11 cellular contexts compared by ENCODE assay signal in the genomic region with DNA sequence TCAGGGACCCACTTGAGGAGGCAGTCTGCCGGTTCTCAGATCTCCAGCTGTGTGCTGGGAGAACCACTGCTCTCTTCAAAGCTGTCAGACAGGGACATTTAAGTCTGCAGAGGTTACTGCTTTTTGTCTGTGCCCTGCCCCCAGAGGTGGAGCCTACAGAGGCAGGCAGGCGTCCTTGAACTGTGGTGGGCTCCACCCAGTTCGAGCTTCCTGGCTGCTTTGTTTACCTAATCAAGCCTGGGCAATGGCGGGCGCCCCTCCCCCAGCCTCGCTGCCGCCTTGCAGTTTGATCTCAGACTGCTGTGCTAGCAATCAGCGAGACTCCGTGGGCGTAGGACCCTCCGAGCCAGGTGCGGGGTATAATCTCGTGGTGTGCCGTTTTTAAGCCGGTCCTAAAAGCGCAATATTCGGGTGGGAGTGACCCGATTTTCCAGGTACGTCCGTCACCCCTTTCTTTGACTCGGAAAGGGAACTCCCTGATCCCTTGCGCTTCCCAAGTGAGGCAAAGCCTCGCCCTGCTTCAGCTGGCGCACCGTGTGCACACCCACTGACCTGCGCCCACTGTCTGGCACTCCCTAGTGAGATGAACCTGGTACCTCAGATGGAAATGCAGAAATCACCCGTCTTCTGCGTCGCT. TPM values are rescaled to one million over a fixed set of nuclear protein-coding genes. Genes with fewer than 3 reads are reported as not detected.
DNase-seq lines count a peak whose midpoint lies in the region; ATAC-seq and TF ChIP-seq lines count a peak whose summit lies in the region.
"Not testable (repeated sequence)": the region's sequence is repeated elsewhere in the genome, so short reads cannot be mapped to it uniquely, and the experiment has no call there.
"Had no signal": no experiment of that assay in that cellular context is flagged by ENCODE, and none has a peak within 500 bp of the region (broad histone marks: within the 10 kb centered on the region; RNA-seq: fewer than 3 reads in every experiment).

No MANE protein-coding gene starts in this region.

- CTCF ChIA-PET in CD4-positive, alpha-beta T cell (lab: Charles Lee); OCI-LY7 (lab: Charles Lee; ENCODE audit: unreplicated experiment): not testable (repeated sequence)

- not testable (repeated sequence) for H3K9me3 ChIP-seq in CD4-positive, alpha-beta T cell (ENCODE audit: control insufficient read depth, low read length); H9 (ENCODE audit: control insufficient read depth, low read depth, low read length); OCI-LY7 (ENCODE audit: low read length); cardiac muscle cell (ENCODE audit: low read depth)

- H3K56ac ChIP-seq in H9 (ENCODE audit: insufficient read length, low read depth, low read length) = not testable (repeated sequence)

- no CpG with 5 or more reads among the region's 29 CpGs for WGBS in H9 (ENCODE audit: extremely low coverage, insufficient read length, low lambda C conversion rate)

- H2BK20ac ChIP-seq in H9 (ENCODE audit: low read depth, low read length, poor library complexity, severe bottlenecking) = not testable (repeated sequence)

- peak in 6 of 10 experiments; percentile 8 to 31 (median 18) for DNase-seq in CD4-positive, alpha-beta T cell
- DNase-seq in H9; OCI-LY7 (ENCODE audit: low spot score); mesothelial cell of epicardium (ENCODE audit: low spot score in 2 of 2, unreplicated experiment in 2 of 2); stimulated activated effector memory CD8-positive, alpha-beta T cell treated with anti-CD3 and anti-CD28 coated beads, Interleukin-12 subunit alpha, Interleukin-12 subunit beta, amount 100 ng/mL, for 72 hours (ENCODE audit: low spot score in 2 of 2): not testable (repeated sequence)
- peak; percentile 7 to 8 for DNase-seq in activated CD4-positive, alpha-beta T cell treated with anti-CD3 and anti-CD28 coated beads, Interleukin-2, amount 50 U/mL, for 4 hours
- DNase-seq in activated naive CD4-positive, alpha-beta T cell treated with anti-CD3 and anti-CD28 coated beads, Interleukin-2, amount 50 U/mL, for 16 hours = peak; percentile 24
- DNase-seq in cardiac muscle cell (ENCODE audit: low read depth in 1 of 2, low spot score in 1 of 2) = peak in 1 of 2 donors; percentile 2

- H4K20me1 ChIP-seq in H9 (ENCODE audit: control insufficient read depth, insufficient read depth, insufficient read length); OCI-LY7 (ENCODE audit: insufficient read depth, low read length): not testable (repeated sequence)

- H3K27ac Mint-ChIP-seq in CD4-positive, alpha-beta T cell = peak overlapping the region; percentile 86
- H3K27ac Mint-ChIP-seq in H9 (peak overlapping the region in 2 of 3 experiments; percentile 94 to 97; a peak in 5 of 7 replicates), mesothelial cell of epicardium (peak overlapping the region; percentile 5)
- not testable (repeated sequence) for H3K27ac Mint-ChIP-seq in stimulated activated effector memory CD8-positive, alpha-beta T cell treated with anti-CD3 and anti-CD28 coated beads, Interleukin-12 subunit alpha, Interleukin-12 subunit beta, amount 100 ng/mL, for 72 hours

- H3K4ac ChIP-seq in H9 (ENCODE audit: low read depth, low read length) = not testable (repeated sequence)

- H4K5ac ChIP-seq in H9 (ENCODE audit: insufficient read length, low read depth, low read length) = peak overlapping the region; percentile 96

- not testable (repeated sequence) for H2AK5ac ChIP-seq in H9 (ENCODE audit: insufficient read length, low read length)

- not testable (repeated sequence) for H3T11ph ChIP-seq in H9 (ENCODE audit: low read length)

- BruUV-seq in OCI-LY7 (replicated peaks; lab: Mats Ljungman, UMichigan) = not testable (repeated sequence)

- H3K4me3 ChIP-seq in OCI-LY7 (ENCODE audit: low read depth, low read length, poor library complexity, severe bottlenecking) = peak overlapping the region; percentile 66
- peak overlapping the region; percentile 36 for H3K4me3 ChIP-seq in cardiac muscle cell

- not testable (repeated sequence) for H3K79me1 ChIP-seq in H9 (ENCODE audit: insufficient read depth, low read depth, low read length, poor library complexity, severe bottlenecking)

- H2BK15ac ChIP-seq in H9 (ENCODE audit: low read depth, low read length) = not testable (repeated sequence)

- H4K91ac ChIP-seq in H9 (ENCODE audit: insufficient read length, low read depth, low read length) = not testable (repeated sequence)

- not testable (repeated sequence) for H3K4me1 Mint-ChIP-seq in CD4-positive, alpha-beta T cell (ENCODE audit: low read depth); mesothelial cell of epicardium; stimulated activated effector memory CD8-positive, alpha-beta T cell treated with anti-CD3 and anti-CD28 coated beads, Interleukin-12 subunit alpha, Interleukin-12 subunit beta, amount 100 ng/mL, for 72 hours
- H3K4me1 Mint-ChIP-seq in H9 = peaks cover 11 to 12% of the 10 kb centered on the region in 2 experiments

- H3K4me2 ChIP-seq in H9 (ENCODE audit: insufficient read depth, insufficient read length, low read length) (peak overlapping the region; percentile 43), OCI-LY7 (ENCODE audit: low read length) (peak overlapping the region; percentile 57)

- intact Hi-C loops in CD4-positive, alpha-beta T cell (cut with DNase I, micrococcal nuclease) = not testable (repeated sequence)
- intact Hi-C loops in OCI-LY7 (cut with micrococcal nuclease; ENCODE audit: unreplicated experiment) = loop anchor here (5.0 kb wide), 1 partner anchor 45 kb away; a partner anchor contains a TSS

- H3K27ac ChIP-seq in CD4-positive, alpha-beta T cell (ENCODE audit: low read depth, low read length); H9 (ENCODE audit: insufficient read length, low read depth, low read length): not testable (repeated sequence)
- H3K27ac ChIP-seq in OCI-LY7 (ENCODE audit: low read depth, low read length, poor library complexity, severe bottlenecking) = peak overlapping the region; percentile 15
- peak overlapping the region; percentile 64 for H3K27ac ChIP-seq in cardiac muscle cell

- H3K23ac ChIP-seq in H9 (ENCODE audit: insufficient read length, low read depth, low read length) = not testable (repeated sequence)

- not testable (repeated sequence) for H2BK5ac ChIP-seq in H9 (ENCODE audit: insufficient read length, low read length)

- not testable (repeated sequence) for H3K9me3 Mint-ChIP-seq in CD4-positive, alpha-beta T cell; H9; mesothelial cell of epicardium; stimulated activated effector memory CD8-positive, alpha-beta T cell treated with anti-CD3 and anti-CD28 coated beads, Interleukin-12 subunit alpha, Interleukin-12 subunit beta, amount 100 ng/mL, for 72 hours

- H3K36me3 ChIP-seq in OCI-LY7 (ENCODE audit: insufficient read depth, low read length); cardiac muscle cell: not testable (repeated sequence)

- H2AFZ ChIP-seq in H9 (ENCODE audit: low read length) = not testable (repeated sequence)
- peak overlapping the region; percentile 86; the same call in 1 of the 2 replicates for H2AFZ ChIP-seq in OCI-LY7 (ENCODE audit: low read length)

- not testable (repeated sequence) for H3K27me3 ChIP-seq in CD4-positive, alpha-beta T cell (ENCODE audit: control insufficient read depth, insufficient read depth, low read length); H9 (ENCODE audit: insufficient read depth, low read length); cardiac muscle cell

- not testable (repeated sequence) for ATAC-seq in CD4-positive, alpha-beta T cell (ENCODE audit: poor library complexity); stimulated activated effector memory CD8-positive, alpha-beta T cell treated with anti-CD3 and anti-CD28 coated beads, Interleukin-12 subunit alpha, Interleukin-12 subunit beta, amount 100 ng/mL, for 72 hours

- peaks cover 16% of the 10 kb centered on the region for H3K27me3 Mint-ChIP-seq in CD4-positive, alpha-beta T cell
- H3K27me3 Mint-ChIP-seq in H9 (ENCODE audit: low read depth); mesothelial cell of epicardium (ENCODE audit: low read depth): not testable (repeated sequence)

- H3K14ac ChIP-seq in H9 (ENCODE audit: insufficient read depth, low read length) = peak overlapping the region; percentile 91; the same call in 1 of the 2 replicates

- not testable (repeated sequence) for H3K79me2 ChIP-seq in H9 (ENCODE audit: insufficient read depth, low read length); OCI-LY7 (ENCODE audit: insufficient read depth, low read depth, low read length)

- not testable (repeated sequence) for H3K23me2 ChIP-seq in H9 (ENCODE audit: insufficient read length, low read depth, low read length, poor library complexity, severe bottlenecking)

- not testable (repeated sequence) for H2BK120ac ChIP-seq in H9 (ENCODE audit: low read depth, low read length, poor library complexity, severe bottlenecking)

- peak overlapping the region; percentile 94 for H3K18ac ChIP-seq in H9 (ENCODE audit: insufficient read length, low read depth, low read length)

- not testable (repeated sequence) for H4K8ac ChIP-seq in H9 (replicated peaks; ENCODE audit: insufficient read length, low read depth, low read length)

- H3K9me2 ChIP-seq in OCI-LY7 (ENCODE audit: insufficient read depth, low read length) = not testable (repeated sequence)

- not testable (repeated sequence) for H3K4me1 ChIP-seq in H9 (ENCODE audit: insufficient read depth, low read length); OCI-LY7 (ENCODE audit: insufficient read depth, low read length, poor library complexity, severe bottlenecking); cardiac muscle cell (ENCODE audit: low read depth)

- H3K9ac ChIP-seq in H9 (ENCODE audit: extremely low read depth, insufficient read length, low read length) = peak overlapping the region; percentile 81

- H3K36me3 Mint-ChIP-seq in CD4-positive, alpha-beta T cell (ENCODE audit: low read depth); mesothelial cell of epicardium; stimulated activated effector memory CD8-positive, alpha-beta T cell treated with anti-CD3 and anti-CD28 coated beads, Interleukin-12 subunit alpha, Interleukin-12 subunit beta, amount 100 ng/mL, for 72 hours: not testable (repeated sequence)
- peaks cover 7 to 13% (median 9%) of the 10 kb centered on the region in 3 experiments for H3K36me3 Mint-ChIP-seq in H9 (ENCODE audit: insufficient read depth in 1 of 3, low read depth in 3 of 3)

- POLR2A ChIA-PET in CD4-positive, alpha-beta T cell (lab: Charles Lee); OCI-LY7 (lab: Charles Lee): not testable (repeated sequence)

- H3K4me3 Mint-ChIP-seq in CD4-positive, alpha-beta T cell = peak overlapping the region; percentile 88
- H3K4me3 Mint-ChIP-seq in H9 (peak overlapping the region; percentile 77 to 79), mesothelial cell of epicardium (peak overlapping the region; percentile 72)
- peak overlapping the region; percentile 61 for H3K4me3 Mint-ChIP-seq in stimulated activated effector memory CD8-positive, alpha-beta T cell treated with anti-CD3 and anti-CD28 coated beads, Interleukin-12 subunit alpha, Interleukin-12 subunit beta, amount 100 ng/mL, for 72 hours

- TF ChIP-seq CTCF in CD4-positive, alpha-beta T cell (IDR thresholded peaks at IDR 0.05); H9 (conservative IDR thresholded peaks at IDR 0.05); OCI-LY7 (conservative IDR thresholded peaks at IDR 0.05; ENCODE audit: low read length); cardiac muscle cell (IDR thresholded peaks at IDR 0.05; ENCODE audit: low read depth, low read length); mesothelial cell of epicardium (IDR thresholded peaks at IDR 0.05; ENCODE audit: unreplicated experiment): not testable (repeated sequence)

- peak overlapping the region; percentile 20 for H2BK12ac ChIP-seq in H9 (ENCODE audit: insufficient read length, low read depth, low read length)

RNA-seq across cellular contexts. Expression of a gene that starts 45.5 kb away (rescaled TPM):
- not detected for total RNA-seq in CD4-positive, alpha-beta T cell
- total RNA-seq in H9 (2021) (3.4 and 3.7 TPM in 2 replicates), OCI-LY7 (2022) (0.59 and 1.1 TPM in 2 replicates), cardiac muscle cell (0.07 and 0.86 TPM in 2 replicates), mesothelial cell of epicardium (1.4 to 1.6 TPM (median 1.5 TPM) in 3 replicates)
- 0.15 and 0.44 TPM in 2 replicates for total RNA-seq in OCI-LY7 (2014; rRNA removed; shearing (Covaris generic))
- 0.19 TPM in 1 of 2 replicates, not detected in the other for polyA plus RNA-seq in cardiac muscle cell
- total RNA-seq: LHCN-M2, subcutaneous adipose tissue had no signal
- polyA plus RNA-seq: AG04450 had no signal
